ENCODE assay signal across 29 cellular contexts in the genomic region with DNA sequence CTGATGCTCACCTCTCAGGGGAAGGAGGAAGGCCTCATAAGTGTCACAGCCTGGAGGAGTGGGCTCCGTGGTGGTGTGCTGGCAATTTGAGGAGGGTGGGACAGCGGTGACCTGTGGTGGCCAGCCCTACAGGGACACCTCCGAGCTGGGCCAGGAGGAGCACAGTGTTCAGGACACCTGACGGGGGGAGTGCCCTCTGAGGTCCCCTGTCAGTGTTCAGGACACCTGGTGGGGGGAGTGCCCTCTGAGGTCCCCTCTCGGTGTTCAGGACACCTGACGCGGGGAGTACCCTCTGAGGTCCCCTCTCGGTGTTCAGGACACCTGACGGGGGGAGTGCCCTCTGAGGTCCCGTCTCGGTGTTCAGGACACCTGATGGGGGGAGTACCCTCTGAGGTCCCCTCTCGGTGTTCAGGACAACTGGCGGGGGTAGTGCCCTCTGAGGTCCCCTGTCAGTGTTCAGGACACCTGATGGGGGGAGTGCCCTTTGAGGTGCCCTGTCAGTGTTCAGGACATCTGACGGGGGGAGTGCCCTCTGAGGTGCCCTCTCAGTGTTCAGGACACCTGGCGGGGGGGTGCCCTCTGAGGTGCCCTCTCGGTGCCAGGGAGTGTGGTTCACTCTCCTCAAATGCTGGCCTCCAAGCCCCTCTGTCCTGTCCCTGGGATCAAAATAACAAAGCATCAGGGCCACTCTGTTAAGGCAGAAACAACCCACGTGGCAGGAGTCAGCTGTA.
"Had no signal": no experiment of that assay in that cellular context is flagged by ENCODE, and none has a peak within 500 bp of the region (broad histone marks: within the 10 kb centered on the region; RNA-seq: fewer than 3 reads in every experiment).

No MANE protein-coding gene starts in this region.

- H3K36me3 ChIP-seq: adrenal gland, gastroesophageal sphincter, lower lobe of right lung, neutrophil, pancreas, prostate gland, stomach, thyroid gland, upper lobe of right lung had no signal

- H3K36me3 Mint-ChIP-seq: activated naive CD8-positive, alpha-beta T cell treated with anti-CD3 and anti-CD28 coated beads for 36 hours; brain had no signal

- ATAC-seq: activated CD4-positive, alpha-beta T cell treated with anti-CD3 and anti-CD28 coated beads for 36 hours; gastroesophageal sphincter had no signal

- H3K9me3 ChIP-seq: adrenal gland, gastroesophageal sphincter, lower lobe of right lung, neutrophil, pancreas, prostate gland, thyroid gland had no signal

- H3K4me1 Mint-ChIP-seq: activated CD4-positive, alpha-beta T cell treated with anti-CD3 and anti-CD28 coated beads for 36 hours; activated naive CD8-positive, alpha-beta T cell treated with anti-CD3 and anti-CD28 coated beads for 36 hours had no signal

- H3K27ac ChIP-seq: adrenal gland, gastroesophageal sphincter, lower lobe of right lung, neutrophil, pancreas, prostate gland, stomach, thyroid gland, upper lobe of right lung had no signal

- FAIRE-seq: endothelial cell of umbilical vein, keratinocyte, pancreas had no signal

- H3K4me3 ChIP-seq: adrenal gland, gastroesophageal sphincter, lower lobe of right lung, pancreas, prostate gland, skin epidermis, stomach, thyroid gland, upper lobe of right lung had no signal

- H3K4me3 Mint-ChIP-seq: activated CD4-positive, alpha-beta T cell treated with anti-CD3 and anti-CD28 coated beads for 36 hours; activated naive CD4-positive, alpha-beta T cell treated with anti-CD3 and anti-CD28 coated beads for 36 hours; activated naive CD8-positive, alpha-beta T cell treated with anti-CD3 and anti-CD28 coated beads for 36 hours; activated T-helper 1 cell treated with anti-CD3 and anti-CD28 coated beads, Interleukin-12 subunit alpha, Interleukin-12 subunit beta, Interleukin-2, Interleukin-4 antibody, amounts not matched to agents 30 ng/mL and 10 ng/mL and 1 ng/mL, durations not matched to agents 14 hours and 24 hours and 36 hours; brain; nephron had no signal

- H3K4me1 ChIP-seq: pancreas, prostate gland, thyroid gland had no signal

- H3K27ac Mint-ChIP-seq: activated CD4-positive, alpha-beta T cell treated with anti-CD3 and anti-CD28 coated beads for 36 hours; activated naive CD4-positive, alpha-beta T cell treated with anti-CD3 and anti-CD28 coated beads for 36 hours; activated naive CD8-positive, alpha-beta T cell treated with anti-CD3 and anti-CD28 coated beads for 36 hours; activated T-helper 1 cell treated with anti-CD3 and anti-CD28 coated beads, Interleukin-12 subunit alpha, Interleukin-12 subunit beta, Interleukin-2, Interleukin-4 antibody, amounts not matched to agents 30 ng/mL and 10 ng/mL and 1 ng/mL, durations not matched to agents 14 hours and 24 hours and 36 hours; brain had no signal

- H3K27me3 ChIP-seq: adrenal gland, pancreas, thyroid gland, upper lobe of right lung had no signal

- DNase-seq: activated CD4-positive, alpha-beta T cell treated with anti-CD3 and anti-CD28 coated beads, Interleukin-2, amount 50 U/mL, for 4 hours; activated CD4-positive, CD25-positive, alpha-beta regulatory T cell; activated CD8-positive, alpha-beta memory T cell treated with anti-CD3 and anti-CD28 coated beads, Interleukin-2, amount 50 U/mL, for 4 hours; activated effector memory CD4-positive, alpha-beta T cell treated with anti-CD3 and anti-CD28 coated beads, Interleukin-2, amount 50 U/mL, for 16 hours; activated naive CD8-positive, alpha-beta T cell treated with anti-CD3 and anti-CD28 coated beads for 36 hours; activated T-cell treated with anti-CD3 and anti-CD28 coated beads, Interleukin-2, amount 50 U/mL, for 1 hour; adrenal gland; caudate nucleus; hippocampal formation; lower lobe of right lung; mesendoderm; stimulated activated CD4-positive, alpha-beta T cell treated with anti-CD3 and anti-CD28 coated beads, Interleukin-12 subunit alpha, Interleukin-12 subunit beta, amount 100 ng/mL, for 4 hours; stimulated activated CD4-positive, alpha-beta T cell treated with anti-CD3 and anti-CD28 coated beads, Interleukin-4, amount 100 ng/mL, for 1 hour; stomach; T-helper 1 cell; thyroid gland; upper lobe of right lung had no signal
